In genomic region chr6:21278078-21278790, GRCh38 we compare ENCODE assay signal across 21 cellular contexts.
A peak's percentile ranks its signal among the peaks of the same experiment; 100 is the strongest.
DNase-seq lines count a peak whose midpoint lies in the region; ATAC-seq and TF ChIP-seq lines count a peak whose summit lies in the region.
"Had no signal": no experiment of that assay in that cellular context is flagged by ENCODE, and none has a peak within 500 bp of the region (broad histone marks: within the 10 kb centered on the region; RNA-seq: fewer than 3 reads in every experiment).

No MANE protein-coding gene starts in this region.

- H4K5ac ChIP-seq in mesendoderm (ENCODE audit: low read length) = no peak overlapping the region

- H3K27ac ChIP-seq in RWPE2 (ENCODE audit: poor library complexity, severe bottlenecking) (peak overlapping the region; percentile 36), mesendoderm (ENCODE audit: low read depth, low read length) (no peak overlapping the region), vagina (peak overlapping the region; percentile 2)
- H3K27ac ChIP-seq: KMS-11, parathyroid adenoma, suprapubic skin had no signal

- no peak for TF ChIP-seq CTCF in RWPE2 (IDR thresholded peaks at IDR 0.05; ENCODE audit: poor library complexity, severe bottlenecking)
- TF ChIP-seq CTCF in fibroblast of the aortic adventitia (IDR thresholded peaks at IDR 0.05; ENCODE audit: insufficient read depth, low read length) = no peak
- TF ChIP-seq CTCF in vagina (IDR thresholded peaks at IDR 0.05) = no peak

- H3K4me2 ChIP-seq in mesendoderm (ENCODE audit: low read length) = no peak overlapping the region
- H3K4me2 ChIP-seq: KMS-11 had no signal

- no peaks in the 10 kb centered on the region for H3K9me3 ChIP-seq in RWPE2 (ENCODE audit: severe bottlenecking)
- H3K9me3 ChIP-seq in vagina = no peaks in the 10 kb centered on the region

- H3K79me1 ChIP-seq in mesendoderm (ENCODE audit: low read length) = no peaks in the 10 kb centered on the region

- peak overlapping the region; percentile 64 for H3K18ac ChIP-seq in mesendoderm (ENCODE audit: low read length)

- no peak overlapping the region for H4K8ac ChIP-seq in mesendoderm (ENCODE audit: low read depth, low read length)

- CTCF ChIA-PET in activated naive CD4-positive, alpha-beta T cell treated with anti-CD3 and anti-CD28 coated beads for 36 hours (lab: Charles Lee) = no interaction called here

- H3K27me3 Mint-ChIP-seq in activated naive CD4-positive, alpha-beta T cell treated with anti-CD3 and anti-CD28 coated beads for 36 hours (ENCODE audit: low read depth) = no peaks in the 10 kb centered on the region
- H3K27me3 Mint-ChIP-seq: CD4-positive, alpha-beta T cell; dendritic cell treated with granulocyte-macrophage colony-stimulating factor and Interleukin-4, amounts not matched to agents 40 ng/mL and 50 ng/mL, for 4 days had no signal

- no peak for DNase-seq in RWPE2 (ENCODE audit: low spot score)
- DNase-seq in fibroblast of the aortic adventitia (ENCODE audit: low read depth) = peak; percentile 4
- no peak for DNase-seq in mesendoderm
- DNase-seq in vagina (ENCODE audit: extremely low spot score in 2 of 2) = peak in 1 of 2 donors; percentile 62
- DNase-seq in activated naive CD4-positive, alpha-beta T cell treated with anti-CD3 and anti-CD28 coated beads for 36 hours = no peak
- no peak for DNase-seq in left colon
- DNase-seq: activated CD8-positive, alpha-beta T cell treated with anti-CD3 and anti-CD28 coated beads, Interleukin-2, amount 10 ng/mL, durations not matched to agents 7 days and 5 days; activated naive CD4-positive, alpha-beta T cell; amygdala; CD4-positive, alpha-beta T cell; DMS 273 treated with DMSO at 0.1 percent for 48 hours; foreskin melanocyte; kidney; NCI-H187; SW 1271 had no signal

- H2BK120ac ChIP-seq in mesendoderm (ENCODE audit: low read depth, low read length) = no peak overlapping the region

- no peak overlapping the region for H3K23ac ChIP-seq in mesendoderm (ENCODE audit: low read length)

- ATAC-seq in RWPE2 (ENCODE audit: low read depth) = no peak
- ATAC-seq in left colon = no peak
- ATAC-seq in HG02623 (IDR thresholded peaks at IDR 0.05; ENCODE audit: unreplicated experiment) = no peak
- ATAC-seq: activated CD4-positive, CD25-positive, alpha-beta regulatory T cell treated with anti-CD3 and anti-CD28 coated beads, Interleukin-2, amount 50 U/mL, for 24 hours; activated CD8-positive, alpha-beta T cell treated with anti-CD3 and anti-CD28 coated beads, Interleukin-2, amount 10 ng/mL, durations not matched to agents 7 days and 5 days had no signal

- no peaks in the 10 kb centered on the region for H3K9me3 Mint-ChIP-seq in activated naive CD4-positive, alpha-beta T cell treated with anti-CD3 and anti-CD28 coated beads for 36 hours
- H3K9me3 Mint-ChIP-seq: CD4-positive, alpha-beta T cell; dendritic cell treated with granulocyte-macrophage colony-stimulating factor and Interleukin-4, amounts not matched to agents 40 ng/mL and 50 ng/mL, for 4 days had no signal

- H3K79me2 ChIP-seq in mesendoderm (ENCODE audit: control insufficient read depth, insufficient read depth, low read length) = no peaks in the 10 kb centered on the region
- H3K79me2 ChIP-seq: parathyroid adenoma had no signal

- no peaks in the 10 kb centered on the region for H3K4me1 Mint-ChIP-seq in activated naive CD4-positive, alpha-beta T cell treated with anti-CD3 and anti-CD28 coated beads for 36 hours (ENCODE audit: low read depth)

- H3K4me3 Mint-ChIP-seq in activated naive CD4-positive, alpha-beta T cell treated with anti-CD3 and anti-CD28 coated beads for 36 hours = no peak overlapping the region
- H3K4me3 Mint-ChIP-seq: activated CD8-positive, alpha-beta T cell treated with anti-CD3 and anti-CD28 coated beads, Interleukin-2, amount 10 ng/mL, durations not matched to agents 7 days and 5 days; CD4-positive, alpha-beta T cell; dendritic cell treated with granulocyte-macrophage colony-stimulating factor and Interleukin-4, amounts not matched to agents 40 ng/mL and 50 ng/mL, for 4 days had no signal

- H2BK5ac ChIP-seq in mesendoderm (ENCODE audit: low read length) = no peak overlapping the region

- no peak overlapping the region for H3K56ac ChIP-seq in mesendoderm (ENCODE audit: low read length)

- intact Hi-C loops in vagina (cut with DNase I) = no loop called here
- intact Hi-C loops in activated naive CD4-positive, alpha-beta T cell treated with anti-CD3 and anti-CD28 coated beads for 36 hours (cut with micrococcal nuclease) = no loop called here
- intact Hi-C loops in left colon (cut with DNase I, micrococcal nuclease) = no loop called here

- TF ChIP-seq POLR2A in vagina (IDR thresholded peaks at IDR 0.05) = no peak

- H3K27me3 ChIP-seq in RWPE2 (ENCODE audit: insufficient read depth, poor library complexity, severe bottlenecking) (no peaks in the 10 kb centered on the region), mesendoderm (ENCODE audit: insufficient read depth, low read length, poor library complexity) (no peaks in the 10 kb centered on the region), vagina (no peaks in the 10 kb centered on the region)
- H3K27me3 ChIP-seq: suprapubic skin had no signal

- H3K36me3 Mint-ChIP-seq in activated naive CD4-positive, alpha-beta T cell treated with anti-CD3 and anti-CD28 coated beads for 36 hours (ENCODE audit: low read depth) = no peaks in the 10 kb centered on the region

- H2BK15ac ChIP-seq in mesendoderm (replicated peaks; ENCODE audit: low read depth) = no peak overlapping the region

- peaks cover 17% of the 10 kb centered on the region for H3K4me1 ChIP-seq in RWPE2 (ENCODE audit: insufficient read depth, poor library complexity, severe bottlenecking)
- peaks cover 5% of the 10 kb centered on the region for H3K4me1 ChIP-seq in mesendoderm (ENCODE audit: control insufficient read depth, low read depth, low read length)
- no peaks in the 10 kb centered on the region for H3K4me1 ChIP-seq in vagina
- H3K4me1 ChIP-seq: parathyroid adenoma had no signal

- H3K9ac ChIP-seq in mesendoderm (ENCODE audit: low read length) = no peak overlapping the region
- H3K9ac ChIP-seq: KMS-11, parathyroid adenoma had no signal

- H3K4me3 ChIP-seq in RWPE2 (ENCODE audit: severe bottlenecking) = no peak overlapping the region
- no peak overlapping the region for H3K4me3 ChIP-seq in fibroblast of the aortic adventitia (ENCODE audit: low read depth, low read length)
- no peak overlapping the region for H3K4me3 ChIP-seq in mesendoderm (ENCODE audit: low read length)
- H3K4me3 ChIP-seq in vagina = no peak overlapping the region
- H3K4me3 ChIP-seq: suprapubic skin had no signal

- H3K36me3 ChIP-seq in RWPE2 (ENCODE audit: low read depth) (no peaks in the 10 kb centered on the region), mesendoderm (ENCODE audit: control insufficient read depth, insufficient read depth, low read length) (no peaks in the 10 kb centered on the region), vagina (no peaks in the 10 kb centered on the region)
- H3K36me3 ChIP-seq: suprapubic skin had no signal

- H2AK5ac ChIP-seq in mesendoderm (ENCODE audit: low read length) = no peak overlapping the region

- no peak overlapping the region for H3K27ac Mint-ChIP-seq in activated naive CD4-positive, alpha-beta T cell treated with anti-CD3 and anti-CD28 coated beads for 36 hours
- H3K27ac Mint-ChIP-seq: activated CD8-positive, alpha-beta T cell treated with anti-CD3 and anti-CD28 coated beads, Interleukin-2, amount 10 ng/mL, durations not matched to agents 7 days and 5 days; CD4-positive, alpha-beta T cell; dendritic cell treated with granulocyte-macrophage colony-stimulating factor and Interleukin-4, amounts not matched to agents 40 ng/mL and 50 ng/mL, for 4 days had no signal

- H3K4ac ChIP-seq in mesendoderm (ENCODE audit: low read depth, low read length) = no peak overlapping the region

- no CpG with 5 or more reads among the region's 7 CpGs for WGBS in mesendoderm (ENCODE audit: extremely low coverage, insufficient coverage, low lambda C conversion rate)
